ENCODE assay signal across 8 cellular contexts in genomic region chr1:157105988-157106812, GRCh38. TPM values are rescaled to one million over a fixed set of nuclear protein-coding genes. Genes with fewer than 3 reads are reported as not detected.
DNase-seq lines count a peak whose midpoint lies in the region; ATAC-seq and TF ChIP-seq lines count a peak whose summit lies in the region.

No MANE protein-coding gene starts in this region.

- H3K27me3 ChIP-seq in neural progenitor cell (peaks cover 72% of the 10 kb centered on the region), thyroid gland (peaks cover 4% of the 10 kb centered on the region)

- POLR2A ChIA-PET in activated CD4-positive, alpha-beta T cell treated with anti-CD3 and anti-CD28 coated beads, Interleukin-2, amount 10 ng/mL, durations not matched to agents 7 days and 5 days (lab: Charles Lee) = interaction anchor here (0.6 kb wide), 1 partner anchor 31 kb away, joined by 3 read pairs; no protein-coding TSS in a partner anchor

- DNase-seq in activated CD4-positive, alpha-beta T cell treated with anti-CD3 and anti-CD28 coated beads, Interleukin-2, amount 50 U/mL, for 48 hours = peak; percentile 34 to 50
- DNase-seq in activated CD4-positive, alpha-beta T cell treated with anti-CD3 and anti-CD28 coated beads, Interleukin-2, amount 10 ng/mL, durations not matched to agents 7 days and 5 days = no peak
- DNase-seq in HCEC 1CT = peak; percentile 92
- peak; percentile 66 for DNase-seq in NB4 (ENCODE audit: low read depth)
- DNase-seq in central memory CD8-positive, alpha-beta T cell (ENCODE audit: low spot score in 2 of 2) = no peak
- no peak for DNase-seq in neural progenitor cell (ENCODE audit: low spot score)
- no peak for DNase-seq in activated gamma-delta T cell (lab: John Stamatoyannopoulos, UW)
- no peak for DNase-seq in thyroid gland

- H3K4me1 ChIP-seq in neural progenitor cell = peaks cover 10% of the 10 kb centered on the region
- H3K4me1 ChIP-seq in thyroid gland = no peaks in the 10 kb centered on the region

- no peak overlapping the region for H3K9ac ChIP-seq in neural progenitor cell

- H3K36me3 Mint-ChIP-seq in activated CD4-positive, alpha-beta T cell treated with anti-CD3 and anti-CD28 coated beads, Interleukin-2, amount 10 ng/mL, durations not matched to agents 7 days and 5 days (ENCODE audit: low read depth) = no peaks in the 10 kb centered on the region
- peaks cover 1% of the 10 kb centered on the region for H3K36me3 Mint-ChIP-seq in central memory CD8-positive, alpha-beta T cell (ENCODE audit: insufficient read depth)
- no peaks in the 10 kb centered on the region for H3K36me3 Mint-ChIP-seq in neural progenitor cell

- no peaks in the 10 kb centered on the region for H3K36me3 ChIP-seq in neural progenitor cell
- no peaks in the 10 kb centered on the region for H3K36me3 ChIP-seq in thyroid gland

- H3K4me3 ChIP-seq in NB4 (ENCODE audit: low read depth, low read length) (no peak overlapping the region), neural progenitor cell (no peak overlapping the region), thyroid gland (replicated peaks in 1 of 3) (no peak overlapping the region)

- no peak overlapping the region for H3K4me2 ChIP-seq in neural progenitor cell

- H3K27ac ChIP-seq in neural progenitor cell (no peak overlapping the region), thyroid gland (no peak overlapping the region)

- H3K9me3 Mint-ChIP-seq in activated CD4-positive, alpha-beta T cell treated with anti-CD3 and anti-CD28 coated beads, Interleukin-2, amount 10 ng/mL, durations not matched to agents 7 days and 5 days = no peaks in the 10 kb centered on the region
- H3K9me3 Mint-ChIP-seq in central memory CD8-positive, alpha-beta T cell = no peaks in the 10 kb centered on the region
- peaks cover 4% of the 10 kb centered on the region for H3K9me3 Mint-ChIP-seq in neural progenitor cell

- no peak overlapping the region for H3K27ac Mint-ChIP-seq in activated CD4-positive, alpha-beta T cell treated with anti-CD3 and anti-CD28 coated beads, Interleukin-2, amount 10 ng/mL, durations not matched to agents 7 days and 5 days
- H3K27ac Mint-ChIP-seq in central memory CD8-positive, alpha-beta T cell (ENCODE audit: low read depth) = peak overlapping the region; percentile 3
- H3K27ac Mint-ChIP-seq in neural progenitor cell = peak overlapping the region; percentile 50

- no peak for ATAC-seq in central memory CD8-positive, alpha-beta T cell (replicated peaks; ENCODE audit: extremely low read depth, poor library complexity, severe bottlenecking)

- H2AFZ ChIP-seq in neural progenitor cell (replicated peaks) = no peak overlapping the region

- no peaks in the 10 kb centered on the region for H3K79me2 ChIP-seq in neural progenitor cell (ENCODE audit: low read depth)

- TF ChIP-seq POLR2A in NB4 (IDR thresholded peaks at IDR 0.05; ENCODE audit: extremely low read depth, insufficient read length) (no peak), thyroid gland (IDR thresholded peaks at IDR 0.05) (no peak)

- 52 to 57% methylated on average over 5 to 6 of the region's 6 CpGs for WGBS in thyroid gland, 2 donors

- CTCF ChIA-PET in activated CD4-positive, alpha-beta T cell treated with anti-CD3 and anti-CD28 coated beads, Interleukin-2, amount 10 ng/mL, durations not matched to agents 7 days and 5 days (lab: Charles Lee) = interaction anchor here (0.7 to 3.7 kb wide), 4 partner anchors 16 to 50 kb away, joined by 3 to 19 read pairs (median 3); no protein-coding TSS in a partner anchor

- TF ChIP-seq CTCF in NB4 (IDR thresholded peaks at IDR 0.05; ENCODE audit: low read depth, low read length) = no peak
- TF ChIP-seq CTCF in neural progenitor cell (IDR thresholded peaks at IDR 0.05) = no peak
- TF ChIP-seq CTCF in thyroid gland (IDR thresholded peaks at IDR 0.05) = no peak

- no peak overlapping the region for H3K4me3 Mint-ChIP-seq in activated CD4-positive, alpha-beta T cell treated with anti-CD3 and anti-CD28 coated beads, Interleukin-2, amount 10 ng/mL, durations not matched to agents 7 days and 5 days
- H3K4me3 Mint-ChIP-seq in central memory CD8-positive, alpha-beta T cell = no peak overlapping the region
- no peak overlapping the region for H3K4me3 Mint-ChIP-seq in neural progenitor cell

- H3K9me3 ChIP-seq in neural progenitor cell (ENCODE audit: low read depth) = no peaks in the 10 kb centered on the region
- H3K9me3 ChIP-seq in thyroid gland = no peaks in the 10 kb centered on the region

- intact Hi-C loops in thyroid gland (cut with DNase I) = no loop called here

- no peaks in the 10 kb centered on the region for H4K20me1 ChIP-seq in neural progenitor cell (ENCODE audit: low read depth)

- no peaks in the 10 kb centered on the region for H3F3A ChIP-seq in neural progenitor cell (ENCODE audit: low read depth)

- peaks cover 4% of the 10 kb centered on the region for H3K4me1 Mint-ChIP-seq in activated CD4-positive, alpha-beta T cell treated with anti-CD3 and anti-CD28 coated beads, Interleukin-2, amount 10 ng/mL, durations not matched to agents 7 days and 5 days
- peaks cover 9% of the 10 kb centered on the region for H3K4me1 Mint-ChIP-seq in central memory CD8-positive, alpha-beta T cell
- H3K4me1 Mint-ChIP-seq in neural progenitor cell = peaks cover 29% of the 10 kb centered on the region

- H3K27me3 Mint-ChIP-seq in activated CD4-positive, alpha-beta T cell treated with anti-CD3 and anti-CD28 coated beads, Interleukin-2, amount 10 ng/mL, durations not matched to agents 7 days and 5 days = peaks cover 47% of the 10 kb centered on the region
- H3K27me3 Mint-ChIP-seq in central memory CD8-positive, alpha-beta T cell = peaks cover 79% of the 10 kb centered on the region
- peaks cover 31% of the 10 kb centered on the region for H3K27me3 Mint-ChIP-seq in neural progenitor cell (ENCODE audit: insufficient read depth, low read depth)

RNA-seq across cellular contexts. Expression of gene ETV3L, which starts 6.6 kb away (rescaled TPM):
- not detected for total RNA-seq in activated CD4-positive, alpha-beta T cell treated with anti-CD3 and anti-CD28 coated beads, Interleukin-2, amount 10 ng/mL, durations not matched to agents 7 days and 5 days
- total RNA-seq in neural progenitor cell (ENCODE audit: low replicate concordance) (0.25 TPM in 1 of 2 replicates, not detected in the other), thyroid gland (not detected)

RNA-seq across cellular contexts. Expression of gene ETV3, which starts 32.0 kb away (rescaled TPM):
- 10 to 100 TPM; 33.3 to 37.5 TPM for total RNA-seq in activated CD4-positive, alpha-beta T cell treated with anti-CD3 and anti-CD28 coated beads, Interleukin-2, amount 10 ng/mL, durations not matched to agents 7 days and 5 days
- total RNA-seq in neural progenitor cell (ENCODE audit: low replicate concordance) (13.7 and 19.5 TPM in 2 replicates), thyroid gland (10 to 100 TPM; 15.7 to 24.3 (median 16.0) TPM)

Comparison
In these comparisons a context has a peak if more than half of its experiments do, and no peak if none do; other contexts are left out.
1. DNase-seq: peak in activated CD4-positive, alpha-beta T cell treated with anti-CD3 and anti-CD28 coated beads, Interleukin-2, amount 50 U/mL, for 48 hours (2 of 2), HCEC 1CT (single experiment) and NB4 (single experiment); none in activated CD4-positive, alpha-beta T cell treated with anti-CD3 and anti-CD28 coated beads, Interleukin-2, amount 10 ng/mL, durations not matched to agents 7 days and 5 days (single experiment), central memory CD8-positive, alpha-beta T cell (0 of 2), neural progenitor cell (single experiment), activated gamma-delta T cell (single experiment) and thyroid gland (0 of 2).